In the genomic region with DNA sequence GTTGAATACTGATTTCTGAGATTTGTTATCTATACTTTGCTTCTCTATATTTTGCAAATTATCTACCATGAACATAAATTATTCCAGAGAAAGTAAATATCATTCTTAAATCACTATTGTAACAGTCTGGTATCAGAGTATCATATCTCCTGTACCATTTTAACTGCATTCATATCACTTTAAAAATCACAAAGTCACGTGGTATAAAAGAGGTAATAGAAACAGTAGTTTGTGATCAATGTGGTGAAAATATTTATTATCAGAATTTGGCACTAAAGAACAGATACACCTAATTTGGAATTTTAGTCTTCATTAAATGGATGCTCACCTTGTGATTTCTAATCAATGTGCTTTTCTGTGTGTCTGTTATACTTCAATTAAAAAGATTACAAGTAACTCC, we compare ENCODE assay signal across 30 cellular contexts. TPM values are rescaled to one million over a fixed set of nuclear protein-coding genes. Genes with fewer than 3 reads are reported as not detected.
DNase-seq lines count a peak whose midpoint lies in the region; ATAC-seq, FAIRE-seq and TF ChIP-seq lines count a peak whose summit lies in the region.
"Had no signal": no experiment of that assay in that cellular context is flagged by ENCODE, and none has a peak within 500 bp of the region (broad histone marks: within the 10 kb centered on the region; RNA-seq: fewer than 3 reads in every experiment).

No MANE protein-coding gene starts in this region.

- no peak overlapping the region for H2BK15ac ChIP-seq in mesenchymal stem cell (ENCODE audit: low read depth, poor library complexity, severe bottlenecking)

- no peak for FAIRE-seq in astrocyte (lab: Jason Lieb, UNC)

- H3K9me3 ChIP-seq in astrocyte (ENCODE audit: insufficient read depth, low read depth, low read length) (no peaks in the 10 kb centered on the region), mesenchymal stem cell (ENCODE audit: control insufficient read depth, low read length) (no peaks in the 10 kb centered on the region), smooth muscle cell (replicated peaks; ENCODE audit: low read depth) (no peaks in the 10 kb centered on the region)
- H3K9me3 ChIP-seq: breast epithelium, left ventricle myocardium inferior, SJCRH30, thoracic aorta had no signal

- no peak overlapping the region for H2BK5ac ChIP-seq in mesenchymal stem cell (ENCODE audit: low read depth, low read length, poor library complexity, severe bottlenecking)

- H3F3A ChIP-seq in smooth muscle cell (ENCODE audit: low read depth) = no peaks in the 10 kb centered on the region

- H3K27me3 ChIP-seq in astrocyte (ENCODE audit: insufficient read depth, low read length) = no peaks in the 10 kb centered on the region
- H3K27me3 ChIP-seq in mesenchymal stem cell (ENCODE audit: control insufficient read depth in 1 of 2, insufficient read depth in 1 of 2, low read length in 2 of 2) = no peaks in the 10 kb centered on the region
- no peaks in the 10 kb centered on the region for H3K27me3 ChIP-seq in smooth muscle cell (ENCODE audit: low read depth)
- H3K27me3 ChIP-seq: breast epithelium, SJCRH30 had no signal

- H3K4me1 ChIP-seq in astrocyte (ENCODE audit: insufficient read depth, low read length) (peaks cover 36% of the 10 kb centered on the region), mesenchymal stem cell (ENCODE audit: control insufficient read depth, insufficient read depth, low read depth, low read length) (peaks cover 6% of the 10 kb centered on the region), smooth muscle cell (ENCODE audit: low read depth) (peaks cover 20% of the 10 kb centered on the region)
- H3K4me1 ChIP-seq: breast epithelium had no signal

- H3K4me3 Mint-ChIP-seq in HFFc6 (peak overlapping the region; percentile 41), astrocyte (ENCODE audit: unreplicated experiment) (no peak overlapping the region)
- H3K4me3 Mint-ChIP-seq: activated CD4-positive, alpha-beta T cell treated with anti-CD3 and anti-CD28 coated beads, Interleukin-2, amount 10 ng/mL, durations not matched to agents 24 days and 14 days; activated naive CD4-positive, alpha-beta T cell treated with anti-CD3 and anti-CD28 coated beads, Interleukin-2, amount 50 U/mL, for 24 hours; CD8-positive, alpha-beta memory T cell; naive thymus-derived CD4-positive, alpha-beta T cell; WTC11 had no signal

- peaks cover 69% of the 10 kb centered on the region for H3K4me1 Mint-ChIP-seq in HFFc6 (ENCODE audit: low read depth)
- H3K4me1 Mint-ChIP-seq in astrocyte (ENCODE audit: low read depth, unreplicated experiment) = peaks cover 36% of the 10 kb centered on the region
- H3K4me1 Mint-ChIP-seq: activated CD4-positive, alpha-beta T cell treated with anti-CD3 and anti-CD28 coated beads, Interleukin-2, amount 10 ng/mL, durations not matched to agents 24 days and 14 days; activated naive CD4-positive, alpha-beta T cell treated with anti-CD3 and anti-CD28 coated beads, Interleukin-2, amount 50 U/mL, for 24 hours; CD8-positive, alpha-beta memory T cell; naive thymus-derived CD4-positive, alpha-beta T cell had no signal

- H4K20me1 ChIP-seq in astrocyte (ENCODE audit: insufficient read depth, low read length) = no peaks in the 10 kb centered on the region
- H4K20me1 ChIP-seq in smooth muscle cell (ENCODE audit: low read depth) = no peaks in the 10 kb centered on the region

- no peak overlapping the region for H3K4me3 ChIP-seq in astrocyte (ENCODE audit: insufficient read depth, low read depth, low read length)
- H3K4me3 ChIP-seq in mesenchymal stem cell (ENCODE audit: insufficient read depth in 1 of 2, low read depth in 1 of 2, low read length in 2 of 2) = no peak overlapping the region
- no peak overlapping the region for H3K4me3 ChIP-seq in smooth muscle cell
- H3K4me3 ChIP-seq: breast epithelium, left ventricle myocardium inferior, SJCRH30, skin epidermis, thoracic aorta had no signal

- DNase-seq in HFFc6 = no peak
- DNase-seq in astrocyte (ENCODE audit: low read depth) = no peak
- no peak for DNase-seq in mesenchymal stem cell
- DNase-seq in smooth muscle cell (lab: John Stamatoyannopoulos, UW; ENCODE audit: unreplicated experiment) = no peak
- no peak for DNase-seq in KG1 (lab: John Stamatoyannopoulos, UW)
- no peak for DNase-seq in activated gamma-delta T cell (lab: John Stamatoyannopoulos, UW)
- DNase-seq: activated CD4-positive, alpha-beta T cell treated with anti-CD3 and anti-CD28 coated beads, Interleukin-2, amount 10 ng/mL, durations not matched to agents 24 days and 14 days; activated CD8-positive, alpha-beta memory T cell treated with anti-CD3 and anti-CD28 coated beads for 24 hours; activated T-cell treated with anti-CD3 and anti-CD28 coated beads for 4 hours; amygdala; CD8-positive, alpha-beta memory T cell; DMS 273 treated with DMSO at 0.1 percent for 48 hours; EL; left ventricle myocardium inferior; naive thymus-derived CD4-positive, alpha-beta T cell; NCI-H2107; NCI-H345; NCI-H748 treated with DMSO at 0.1 percent for 48 hours; occipital lobe; RPMI8226; SJCRH30; stimulated activated naive CD4-positive, alpha-beta T cell treated with Interleukin-2 at 50 U/mL for 16 hours; T1000 had no signal

- H2AFZ ChIP-seq in astrocyte (ENCODE audit: low read depth, low read length) = no peak overlapping the region
- no peak overlapping the region for H2AFZ ChIP-seq in mesenchymal stem cell (ENCODE audit: low read depth, low read length)
- H2AFZ ChIP-seq in smooth muscle cell (ENCODE audit: low read depth) = peak overlapping the region; percentile 15

- no peak overlapping the region for H2BK12ac ChIP-seq in mesenchymal stem cell (ENCODE audit: low read length in 2 of 2)

- no peak overlapping the region for H3K27ac ChIP-seq in astrocyte (ENCODE audit: low read depth, low read length)
- H3K27ac ChIP-seq in mesenchymal stem cell (ENCODE audit: low read length, poor library complexity, severe bottlenecking) = peak overlapping the region; percentile 89
- H3K27ac ChIP-seq in smooth muscle cell (ENCODE audit: low read depth) = peak overlapping the region; percentile 29
- H3K27ac ChIP-seq: breast epithelium, left ventricle myocardium inferior, SJCRH30, skin epidermis, thoracic aorta had no signal

- H3K9me3 Mint-ChIP-seq in HFFc6 = no peaks in the 10 kb centered on the region
- no peaks in the 10 kb centered on the region for H3K9me3 Mint-ChIP-seq in astrocyte (ENCODE audit: unreplicated experiment)
- H3K9me3 Mint-ChIP-seq: activated CD4-positive, alpha-beta T cell treated with anti-CD3 and anti-CD28 coated beads, Interleukin-2, amount 10 ng/mL, durations not matched to agents 24 days and 14 days; activated naive CD4-positive, alpha-beta T cell treated with anti-CD3 and anti-CD28 coated beads, Interleukin-2, amount 50 U/mL, for 24 hours; activated T-helper 2 cell treated with anti-CD3 and anti-CD28 coated beads, Interferon-gamma antibody, Interleukin-2, Interleukin-4, amounts not matched to agents 10 μg/mL and 5 μg/mL and 100 μg/mL, durations not matched to agents 14 hours and 24 hours and 36 hours; WTC11 had no signal

- H3K14ac ChIP-seq in mesenchymal stem cell (ENCODE audit: low read length in 2 of 2) = no peak overlapping the region

- ATAC-seq in GM18520 (IDR thresholded peaks at IDR 0.05; ENCODE audit: unreplicated experiment) = no peak
- ATAC-seq: naive thymus-derived CD4-positive, alpha-beta T cell; WTC11 had no signal

- H3K36me3 ChIP-seq in astrocyte (ENCODE audit: insufficient read depth, low read length) = no peaks in the 10 kb centered on the region
- no peaks in the 10 kb centered on the region for H3K36me3 ChIP-seq in mesenchymal stem cell (ENCODE audit: control insufficient read depth in 1 of 2, insufficient read depth in 2 of 2, low read depth in 1 of 2, low read length in 2 of 2)
- no peaks in the 10 kb centered on the region for H3K36me3 ChIP-seq in smooth muscle cell (ENCODE audit: low read depth)
- H3K36me3 ChIP-seq: breast epithelium, left ventricle myocardium inferior, SJCRH30, thoracic aorta had no signal

- no peak overlapping the region for H4K8ac ChIP-seq in mesenchymal stem cell (ENCODE audit: low read length)

- peak overlapping the region; percentile 79 for H3K27ac Mint-ChIP-seq in HFFc6
- H3K27ac Mint-ChIP-seq in astrocyte (ENCODE audit: unreplicated experiment) = peak overlapping the region; percentile 86
- H3K27ac Mint-ChIP-seq: activated CD4-positive, alpha-beta T cell treated with anti-CD3 and anti-CD28 coated beads, Interleukin-2, amount 10 ng/mL, durations not matched to agents 24 days and 14 days; activated naive CD4-positive, alpha-beta T cell treated with anti-CD3 and anti-CD28 coated beads, Interleukin-2, amount 50 U/mL, for 24 hours; activated T-helper 2 cell treated with anti-CD3 and anti-CD28 coated beads, Interferon-gamma antibody, Interleukin-2, Interleukin-4, amounts not matched to agents 10 μg/mL and 5 μg/mL and 100 μg/mL, durations not matched to agents 14 hours and 24 hours and 36 hours; CD8-positive, alpha-beta memory T cell; naive thymus-derived CD4-positive, alpha-beta T cell had no signal

- H3K9ac ChIP-seq in astrocyte (ENCODE audit: low read length) (peak overlapping the region; percentile 2), mesenchymal stem cell (ENCODE audit: low read length) (no peak overlapping the region), smooth muscle cell (ENCODE audit: low read depth) (peak overlapping the region; percentile 0)

- no peak overlapping the region for H3K23ac ChIP-seq in mesenchymal stem cell (ENCODE audit: low read length in 2 of 2)

- no peak overlapping the region for H3K18ac ChIP-seq in mesenchymal stem cell (ENCODE audit: low read depth in 1 of 2, low read length in 2 of 2)

- no peak overlapping the region for H4K91ac ChIP-seq in mesenchymal stem cell (ENCODE audit: low read length)

- TF ChIP-seq CTCF in HFFc6 (IDR thresholded peaks at IDR 0.05) (no peak), astrocyte (IDR thresholded peaks at IDR 0.05; ENCODE audit: insufficient read depth, low read depth, low read length) (no peak), smooth muscle cell (IDR thresholded peaks at IDR 0.05; ENCODE audit: borderline replicate concordance, insufficient read depth, poor library complexity, severe bottlenecking) (no peak)

- no peak overlapping the region for H2AK5ac ChIP-seq in mesenchymal stem cell (ENCODE audit: low read length, severe bottlenecking)

- H3K79me2 ChIP-seq in astrocyte (ENCODE audit: insufficient read depth, low read length) = no peaks in the 10 kb centered on the region
- no peaks in the 10 kb centered on the region for H3K79me2 ChIP-seq in smooth muscle cell (ENCODE audit: low read depth)

- H3K4ac ChIP-seq in mesenchymal stem cell (ENCODE audit: low read depth in 1 of 2, low read length in 2 of 2) = no peak overlapping the region

- no peaks in the 10 kb centered on the region for H3K79me1 ChIP-seq in mesenchymal stem cell (replicated peaks; ENCODE audit: low read length, poor library complexity, severe bottlenecking)

- H3K27me3 Mint-ChIP-seq in HFFc6 (ENCODE audit: insufficient read depth) = no peaks in the 10 kb centered on the region
- no peaks in the 10 kb centered on the region for H3K27me3 Mint-ChIP-seq in astrocyte (ENCODE audit: low read depth, unreplicated experiment)

- peaks cover 6% of the 10 kb centered on the region for H3K36me3 Mint-ChIP-seq in HFFc6 (ENCODE audit: low read depth)
- H3K36me3 Mint-ChIP-seq in astrocyte (ENCODE audit: low read depth, unreplicated experiment) = peaks cover 1% of the 10 kb centered on the region
- H3K36me3 Mint-ChIP-seq: activated naive CD4-positive, alpha-beta T cell treated with anti-CD3 and anti-CD28 coated beads, Interleukin-2, amount 50 U/mL, for 24 hours; CD8-positive, alpha-beta memory T cell; naive thymus-derived CD4-positive, alpha-beta T cell; WTC11 had no signal

- no peak overlapping the region for H3K4me2 ChIP-seq in astrocyte (ENCODE audit: low read length)
- H3K4me2 ChIP-seq in mesenchymal stem cell (ENCODE audit: low read length, poor library complexity, severe bottlenecking) = no peak overlapping the region
- H3K4me2 ChIP-seq in smooth muscle cell = peak overlapping the region; percentile 62

- no CpG with 5 or more reads among the region's 1 CpG for WGBS in mesenchymal stem cell
- WGBS in smooth muscle cell (ENCODE audit: low lambda C conversion rate) = 84% methylated on average over 1 of the region's 1 CpG

- no peak overlapping the region for H2BK120ac ChIP-seq in mesenchymal stem cell (ENCODE audit: low read depth, low read length)

RNA-seq across cellular contexts. Expression of a gene that starts 47.8 kb away (rescaled TPM):
- total RNA-seq in HFFc6 (2021; fragmentation: NEBNext Ultra II Directional; extraction: Animal tissue kit (Norgen Biotek cat#: 25700)) = 10 to 100 TPM; 37.6 to 43.2 (median 39.5) TPM
- 46.9 and 57.7 TPM in 2 replicates for total RNA-seq in astrocyte
- polyA plus RNA-seq in mesenchymal stem cell (2013, experiment 1 of 2) = 43.0 TPM
- 45.7 TPM for polyA plus RNA-seq in mesenchymal stem cell (2013, experiment 2 of 2)
- 27.3 and 42.6 TPM in 2 replicates for total RNA-seq in smooth muscle cell
- polyA plus RNA-seq in smooth muscle cell = 6.5 and 9.8 TPM in 2 replicates
- total RNA-seq: activated CD4-positive, alpha-beta T cell treated with anti-CD3 and anti-CD28 coated beads, Interleukin-2, amount 10 ng/mL, durations not matched to agents 24 days and 14 days; activated T-helper 2 cell treated with anti-CD3 and anti-CD28 coated beads, Interferon-gamma antibody, Interleukin-2, Interleukin-4, amounts not matched to agents 10 μg/mL and 5 μg/mL and 100 μg/mL, durations not matched to agents 14 hours and 24 hours and 36 hours; CD8-positive, alpha-beta memory T cell had no signal
- polyA plus RNA-seq: CD8-positive, alpha-beta memory T cell; naive thymus-derived CD4-positive, alpha-beta T cell had no signal
